Comparison of ENCODE assay signal across 1 cellular context in the genomic region with DNA sequence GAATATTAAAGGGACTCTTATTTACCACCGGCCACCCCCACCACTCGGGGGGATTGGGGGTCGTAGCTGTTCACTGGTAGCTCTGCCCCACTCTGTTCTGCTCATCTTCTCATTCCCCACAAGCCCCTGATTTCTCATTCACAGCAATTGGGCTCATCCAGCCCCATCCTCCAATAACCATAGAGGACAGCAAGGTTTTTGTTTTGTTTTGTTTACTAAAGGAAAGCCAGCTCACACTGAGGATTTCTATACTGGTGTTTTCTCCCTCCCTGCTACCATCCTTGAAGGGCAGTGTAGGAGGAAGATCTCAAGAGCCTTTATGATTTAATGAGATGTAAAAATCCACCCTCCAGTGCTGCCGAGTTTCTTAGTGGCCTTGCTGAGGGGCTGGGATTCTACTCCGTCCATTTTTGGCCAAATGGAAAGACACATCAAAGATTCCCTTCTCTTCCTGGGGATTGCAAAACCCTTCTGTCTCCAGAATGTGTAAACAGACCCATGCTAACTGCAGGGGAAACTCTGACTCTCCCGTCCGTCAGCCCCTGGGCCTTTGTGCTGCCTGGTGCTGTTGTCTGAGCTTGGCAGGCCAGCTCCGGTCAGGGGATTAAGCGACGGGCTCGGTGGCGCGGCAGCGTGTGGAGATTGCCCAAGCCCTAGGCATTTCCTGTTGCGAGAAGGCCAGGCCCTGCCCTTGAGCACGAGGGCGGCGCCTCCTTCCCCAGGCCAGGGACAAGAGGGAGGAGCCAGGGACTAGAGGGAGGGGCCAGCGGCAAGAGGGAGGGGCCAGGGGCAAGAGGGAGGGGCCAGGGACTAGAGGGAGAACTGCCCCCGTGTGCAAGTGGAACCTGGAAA.
TF ChIP-seq lines count a peak whose summit lies in the region.

No MANE protein-coding gene starts in this region.

TF ChIP-seq in HepG2, 621 proteins besides CTCF, POLR2A, EP300 and RAD21 (continued from another document and continues in another):
- TF ChIP-seq CBX5 (CRISPR knock-in tag; IDR thresholded peaks at IDR 0.05; ENCODE audit: borderline replicate concordance) (peak; percentile 100), STAG1 (CRISPR knock-in tag; IDR thresholded peaks at IDR 0.05) (peak; percentile 63), RELA (CRISPR knock-in tag; IDR thresholded peaks at IDR 0.05) (peak; percentile 95), MAFG (CRISPR knock-in tag; IDR thresholded peaks at IDR 0.05) (no peak), ZFP90 (CRISPR knock-in tag; IDR thresholded peaks at IDR 0.05; ENCODE audit: borderline replicate concordance) (peak; percentile 97), GFI1 (CRISPR knock-in tag; IDR thresholded peaks at IDR 0.05; ENCODE audit: borderline replicate concordance) (peak; percentile 81; the same call in 1 of the 2 replicates), GATAD2A (CRISPR knock-in tag; IDR thresholded peaks at IDR 0.05) (peak; percentile 99), ZNF614 (CRISPR knock-in tag; IDR thresholded peaks at IDR 0.05; ENCODE audit: borderline replicate concordance) (peak; percentile 99), TMF1 (CRISPR knock-in tag; IDR thresholded peaks at IDR 0.05; ENCODE audit: low read depth) (peak; percentile 97), GLI4 (CRISPR knock-in tag; IDR thresholded peaks at IDR 0.05; ENCODE audit: borderline replicate concordance) (peak; percentile 74; the same call in 1 of the 2 replicates), SMARCE1 (IDR thresholded peaks at IDR 0.05; ENCODE audit: borderline replicate concordance) (no peak), ZBTB38 (CRISPR knock-in tag; IDR thresholded peaks at IDR 0.05) (peak; percentile 99), RFXAP (CRISPR knock-in tag; IDR thresholded peaks at IDR 0.05; ENCODE audit: borderline replicate concordance) (peak; percentile 97; the same call in 1 of the 2 replicates), RBM39 (IDR thresholded peaks at IDR 0.05; ENCODE audit: low read depth, low read length, poor library complexity, severe bottlenecking) (peak; percentile 58), ZBTB8A (CRISPR knock-in tag; IDR thresholded peaks at IDR 0.05; ENCODE audit: borderline replicate concordance, low read depth) (no peak), TBX2 (CRISPR knock-in tag; IDR thresholded peaks at IDR 0.05; ENCODE audit: borderline replicate concordance) (peak; percentile 99), HMG20B (CRISPR knock-in tag; conservative IDR thresholded peaks at IDR 0.05) (peak; percentile 82), SMAD1 (CRISPR knock-in tag; IDR thresholded peaks at IDR 0.05; ENCODE audit: borderline replicate concordance, low read depth) (peak; percentile 96; the same call in 1 of the 2 replicates), ZNF589 (CRISPR knock-in tag; conservative IDR thresholded peaks at IDR 0.05) (peak; percentile 95), FOXA3 (CRISPR knock-in tag; IDR thresholded peaks at IDR 0.05) (peak; percentile 97), NFRKB (IDR thresholded peaks at IDR 0.05) (no peak), NBN (conservative IDR thresholded peaks at IDR 0.05) (no peak), GTF2F1 (IDR thresholded peaks at IDR 0.05; ENCODE audit: low read length) (peak; percentile 31; the same call in 1 of the 2 replicates), ZNF768 (CRISPR knock-in tag; IDR thresholded peaks at IDR 0.05) (peak; percentile 96), ZSCAN22 (CRISPR knock-in tag; IDR thresholded peaks at IDR 0.05) (peak; percentile 83; the same call in 1 of the 2 replicates), ARHGAP35 (CRISPR knock-in tag; IDR thresholded peaks at IDR 0.05; ENCODE audit: borderline replicate concordance) (peak; percentile 70; the same call in 1 of the 2 replicates), NFYB (CRISPR knock-in tag; IDR thresholded peaks at IDR 0.05) (peak; percentile 9; the same call in 1 of the 2 replicates), POLR2G (IDR thresholded peaks at IDR 0.05; ENCODE audit: low read depth, low read length) (peak; percentile 94), RCOR2 (CRISPR knock-in tag; IDR thresholded peaks at IDR 0.05) (peak; percentile 99), ZNF484 (CRISPR knock-in tag; IDR thresholded peaks at IDR 0.05; ENCODE audit: borderline replicate concordance, low read depth) (0 out of 2 replicates have a peak, but pooled peaks have one; percentile 62), SNAI1 (CRISPR knock-in tag; IDR thresholded peaks at IDR 0.05; ENCODE audit: borderline replicate concordance) (peak; percentile 88), SNRNP70 (IDR thresholded peaks at IDR 0.05; ENCODE audit: low read depth, low read length) (no peak), ZNF282 (IDR thresholded peaks at IDR 0.05; ENCODE audit: partially characterized antibody) (no peak), U2AF2 (IDR thresholded peaks at IDR 0.05; ENCODE audit: low read depth, low read length) (no peak), ZSCAN31 (CRISPR knock-in tag; IDR thresholded peaks at IDR 0.05; ENCODE audit: low read depth) (peak; percentile 86; the same call in 1 of the 2 replicates), FOSL1 (CRISPR knock-in tag; IDR thresholded peaks at IDR 0.05; ENCODE audit: borderline replicate concordance) (peak; percentile 53; the same call in 1 of the 2 replicates), ZFP82 (CRISPR knock-in tag; IDR thresholded peaks at IDR 0.05; ENCODE audit: borderline replicate concordance) (peak; percentile 91), ZNF121 (CRISPR knock-in tag; IDR thresholded peaks at IDR 0.05) (peak; percentile 95), ZNF879 (CRISPR knock-in tag; IDR thresholded peaks at IDR 0.05) (0 out of 2 replicates have a peak, but pooled peaks have one; percentile 65), ZFP36 (IDR thresholded peaks at IDR 0.05; ENCODE audit: borderline replicate concordance, low read depth, low read length, partially characterized antibody) (no peak), PITX1 (CRISPR knock-in tag; IDR thresholded peaks at IDR 0.05) (peak; percentile 100)
- TF ChIP-seq, protein P1, sequence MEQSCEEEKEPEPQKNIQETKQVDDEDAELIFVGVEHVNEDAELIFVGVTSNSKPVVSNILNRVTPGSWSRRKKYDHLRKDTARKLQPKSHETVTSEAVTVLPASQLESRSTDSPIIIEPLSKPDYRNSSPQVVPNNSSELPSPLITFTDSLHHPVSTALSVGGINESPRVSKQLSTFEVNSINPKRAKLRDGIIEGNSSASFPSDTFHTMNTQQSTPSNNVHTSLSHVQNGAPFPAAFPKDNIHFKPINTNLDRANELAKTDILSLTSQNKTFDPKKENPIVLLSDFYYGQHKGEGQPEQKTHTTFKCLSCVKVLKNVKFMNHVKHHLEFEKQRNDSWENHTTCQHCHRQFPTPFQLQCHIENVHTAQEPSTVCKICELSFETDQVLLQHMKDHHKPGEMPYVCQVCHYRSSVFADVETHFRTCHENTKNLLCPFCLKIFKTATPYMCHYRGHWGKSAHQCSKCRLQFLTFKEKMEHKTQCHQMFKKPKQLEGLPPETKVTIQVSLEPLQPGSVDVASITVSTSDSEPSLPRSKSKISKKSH (CRISPR knock-in tag; IDR thresholded peaks at IDR 0.05; ENCODE audit: borderline replicate concordance): peak; percentile 97
- TF ChIP-seq, protein P2, sequence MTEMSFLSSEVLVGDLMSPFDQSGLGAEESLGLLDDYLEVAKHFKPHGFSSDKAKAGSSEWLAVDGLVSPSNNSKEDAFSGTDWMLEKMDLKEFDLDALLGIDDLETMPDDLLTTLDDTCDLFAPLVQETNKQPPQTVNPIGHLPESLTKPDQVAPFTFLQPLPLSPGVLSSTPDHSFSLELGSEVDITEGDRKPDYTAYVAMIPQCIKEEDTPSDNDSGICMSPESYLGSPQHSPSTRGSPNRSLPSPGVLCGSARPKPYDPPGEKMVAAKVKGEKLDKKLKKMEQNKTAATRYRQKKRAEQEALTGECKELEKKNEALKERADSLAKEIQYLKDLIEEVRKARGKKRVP (CRISPR knock-in tag; IDR thresholded peaks at IDR 0.05): peak in 1 of 2 experiments; percentile 92; a peak in 2 of 4 replicates
- TF ChIP-seq, protein P3, sequence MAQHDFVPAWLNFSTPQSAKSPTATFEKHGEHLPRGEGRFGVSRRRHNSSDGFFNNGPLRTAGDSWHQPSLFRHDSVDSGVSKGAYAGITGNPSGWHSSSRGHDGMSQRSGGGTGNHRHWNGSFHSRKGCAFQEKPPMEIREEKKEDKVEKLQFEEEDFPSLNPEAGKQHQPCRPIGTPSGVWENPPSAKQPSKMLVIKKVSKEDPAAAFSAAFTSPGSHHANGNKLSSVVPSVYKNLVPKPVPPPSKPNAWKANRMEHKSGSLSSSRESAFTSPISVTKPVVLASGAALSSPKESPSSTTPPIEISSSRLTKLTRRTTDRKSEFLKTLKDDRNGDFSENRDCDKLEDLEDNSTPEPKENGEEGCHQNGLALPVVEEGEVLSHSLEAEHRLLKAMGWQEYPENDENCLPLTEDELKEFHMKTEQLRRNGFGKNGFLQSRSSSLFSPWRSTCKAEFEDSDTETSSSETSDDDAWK (CRISPR knock-in tag; IDR thresholded peaks at IDR 0.05): no peak
- TF ChIP-seq, protein P4, sequence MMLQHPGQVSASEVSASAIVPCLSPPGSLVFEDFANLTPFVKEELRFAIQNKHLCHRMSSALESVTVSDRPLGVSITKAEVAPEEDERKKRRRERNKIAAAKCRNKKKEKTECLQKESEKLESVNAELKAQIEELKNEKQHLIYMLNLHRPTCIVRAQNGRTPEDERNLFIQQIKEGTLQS (CRISPR knock-in tag; IDR thresholded peaks at IDR 0.05): no peak; the same call in none of the 2 replicates
- TF ChIP-seq, protein P5, sequence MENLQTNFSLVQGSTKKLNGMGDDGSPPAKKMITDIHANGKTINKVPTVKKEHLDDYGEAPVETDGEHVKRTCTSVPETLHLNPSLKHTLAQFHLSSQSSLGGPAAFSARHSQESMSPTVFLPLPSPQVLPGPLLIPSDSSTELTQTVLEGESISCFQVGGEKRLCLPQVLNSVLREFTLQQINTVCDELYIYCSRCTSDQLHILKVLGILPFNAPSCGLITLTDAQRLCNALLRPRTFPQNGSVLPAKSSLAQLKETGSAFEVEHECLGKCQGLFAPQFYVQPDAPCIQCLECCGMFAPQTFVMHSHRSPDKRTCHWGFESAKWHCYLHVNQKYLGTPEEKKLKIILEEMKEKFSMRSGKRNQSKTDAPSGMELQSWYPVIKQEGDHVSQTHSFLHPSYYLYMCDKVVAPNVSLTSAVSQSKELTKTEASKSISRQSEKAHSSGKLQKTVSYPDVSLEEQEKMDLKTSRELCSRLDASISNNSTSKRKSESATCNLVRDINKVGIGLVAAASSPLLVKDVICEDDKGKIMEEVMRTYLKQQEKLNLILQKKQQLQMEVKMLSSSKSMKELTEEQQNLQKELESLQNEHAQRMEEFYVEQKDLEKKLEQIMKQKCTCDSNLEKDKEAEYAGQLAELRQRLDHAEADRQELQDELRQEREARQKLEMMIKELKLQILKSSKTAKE (CRISPR knock-in tag; IDR thresholded peaks at IDR 0.05; ENCODE audit: borderline replicate concordance): peak; percentile 99
- TF ChIP-seq, protein P6, sequence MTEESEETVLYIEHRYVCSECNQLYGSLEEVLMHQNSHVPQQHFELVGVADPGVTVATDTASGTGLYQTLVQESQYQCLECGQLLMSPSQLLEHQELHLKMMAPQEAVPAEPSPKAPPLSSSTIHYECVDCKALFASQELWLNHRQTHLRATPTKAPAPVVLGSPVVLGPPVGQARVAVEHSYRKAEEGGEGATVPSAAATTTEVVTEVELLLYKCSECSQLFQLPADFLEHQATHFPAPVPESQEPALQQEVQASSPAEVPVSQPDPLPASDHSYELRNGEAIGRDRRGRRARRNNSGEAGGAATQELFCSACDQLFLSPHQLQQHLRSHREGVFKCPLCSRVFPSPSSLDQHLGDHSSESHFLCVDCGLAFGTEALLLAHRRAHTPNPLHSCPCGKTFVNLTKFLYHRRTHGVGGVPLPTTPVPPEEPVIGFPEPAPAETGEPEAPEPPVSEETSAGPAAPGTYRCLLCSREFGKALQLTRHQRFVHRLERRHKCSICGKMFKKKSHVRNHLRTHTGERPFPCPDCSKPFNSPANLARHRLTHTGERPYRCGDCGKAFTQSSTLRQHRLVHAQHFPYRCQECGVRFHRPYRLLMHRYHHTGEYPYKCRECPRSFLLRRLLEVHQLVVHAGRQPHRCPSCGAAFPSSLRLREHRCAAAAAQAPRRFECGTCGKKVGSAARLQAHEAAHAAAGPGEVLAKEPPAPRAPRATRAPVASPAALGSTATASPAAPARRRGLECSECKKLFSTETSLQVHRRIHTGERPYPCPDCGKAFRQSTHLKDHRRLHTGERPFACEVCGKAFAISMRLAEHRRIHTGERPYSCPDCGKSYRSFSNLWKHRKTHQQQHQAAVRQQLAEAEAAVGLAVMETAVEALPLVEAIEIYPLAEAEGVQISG (CRISPR knock-in tag; IDR thresholded peaks at IDR 0.05): peak; percentile 94
- TF ChIP-seq, protein P7, sequence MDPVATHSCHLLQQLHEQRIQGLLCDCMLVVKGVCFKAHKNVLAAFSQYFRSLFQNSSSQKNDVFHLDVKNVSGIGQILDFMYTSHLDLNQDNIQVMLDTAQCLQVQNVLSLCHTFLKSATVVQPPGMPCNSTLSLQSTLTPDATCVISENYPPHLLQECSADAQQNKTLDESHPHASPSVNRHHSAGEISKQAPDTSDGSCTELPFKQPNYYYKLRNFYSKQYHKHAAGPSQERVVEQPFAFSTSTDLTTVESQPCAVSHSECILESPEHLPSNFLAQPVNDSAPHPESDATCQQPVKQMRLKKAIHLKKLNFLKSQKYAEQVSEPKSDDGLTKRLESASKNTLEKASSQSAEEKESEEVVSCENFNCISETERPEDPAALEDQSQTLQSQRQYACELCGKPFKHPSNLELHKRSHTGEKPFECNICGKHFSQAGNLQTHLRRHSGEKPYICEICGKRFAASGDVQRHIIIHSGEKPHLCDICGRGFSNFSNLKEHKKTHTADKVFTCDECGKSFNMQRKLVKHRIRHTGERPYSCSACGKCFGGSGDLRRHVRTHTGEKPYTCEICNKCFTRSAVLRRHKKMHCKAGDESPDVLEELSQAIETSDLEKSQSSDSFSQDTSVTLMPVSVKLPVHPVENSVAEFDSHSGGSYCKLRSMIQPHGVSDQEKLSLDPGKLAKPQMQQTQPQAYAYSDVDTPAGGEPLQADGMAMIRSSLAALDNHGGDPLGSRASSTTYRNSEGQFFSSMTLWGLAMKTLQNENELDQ (CRISPR knock-in tag; IDR thresholded peaks at IDR 0.05; ENCODE audit: borderline replicate concordance): peak; percentile 69; the same call in 1 of the 2 replicates
